In the genomic region with DNA sequence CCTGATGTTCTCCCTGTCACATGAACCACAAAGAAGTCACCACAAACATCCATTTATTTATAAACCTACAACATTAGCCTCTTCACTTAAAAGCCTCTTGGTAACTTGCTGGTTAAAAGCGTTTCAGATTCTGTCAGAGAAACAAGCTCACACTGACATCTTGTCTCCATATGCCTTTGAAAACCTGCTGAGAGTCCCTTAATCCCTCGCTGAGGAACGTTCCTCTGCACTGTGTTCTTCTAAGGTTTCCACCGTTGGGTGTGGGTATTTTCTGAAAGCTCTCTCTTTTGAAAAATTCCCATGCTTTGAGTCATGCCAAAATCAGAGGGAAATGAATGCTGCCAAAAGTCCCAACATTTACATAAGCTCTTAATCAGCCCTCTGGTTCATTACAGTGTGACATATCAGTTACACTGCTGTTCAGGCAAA, we compare ENCODE assay signal across 8 cellular contexts.
A peak's percentile ranks its signal among the peaks of the same experiment; 100 is the strongest.
DNase-seq lines count a peak whose midpoint lies in the region; ATAC-seq and TF ChIP-seq lines count a peak whose summit lies in the region.

No MANE protein-coding gene starts in this region.

- H3K56ac ChIP-seq in mesendoderm (ENCODE audit: low read length) = peak overlapping the region; percentile 12

- H4K5ac ChIP-seq in mesendoderm (ENCODE audit: low read length) = no peak overlapping the region

- H2BK5ac ChIP-seq in mesendoderm (ENCODE audit: low read length) = no peak overlapping the region

- no peak overlapping the region for H3K4ac ChIP-seq in mesendoderm (ENCODE audit: low read depth, low read length)

- no peak overlapping the region for H2BK120ac ChIP-seq in mesendoderm (ENCODE audit: low read depth, low read length)

- no peak overlapping the region for H4K8ac ChIP-seq in mesendoderm (ENCODE audit: low read depth, low read length)

- TF ChIP-seq EP300 in Ishikawa (IDR thresholded peaks at IDR 0.05; ENCODE audit: borderline replicate concordance) = peak; percentile 62; the same call in 1 of the 2 replicates

- no CpG with 5 or more reads among the region's 4 CpGs for WGBS in mesendoderm (ENCODE audit: extremely low coverage, insufficient coverage, low lambda C conversion rate)

- in situ Hi-C loops in Caki2 (cut with HindIII; ENCODE audit: low pct_unique_long_range_greater_than_20kb, low sequenced_read_pairs) = no loop called here

- H3K4me1 ChIP-seq in mesendoderm (ENCODE audit: control insufficient read depth, low read depth, low read length) = peaks cover 9% of the 10 kb centered on the region

- H2AK5ac ChIP-seq in mesendoderm (ENCODE audit: low read length) = no peak overlapping the region

- no peaks in the 10 kb centered on the region for H3K27me3 ChIP-seq in mesendoderm (ENCODE audit: insufficient read depth, low read length, poor library complexity)

- no peak overlapping the region for H3K23ac ChIP-seq in mesendoderm (ENCODE audit: low read length)

- no peaks in the 10 kb centered on the region for H3K36me3 ChIP-seq in mesendoderm (ENCODE audit: control insufficient read depth, insufficient read depth, low read length)

- no peak for ATAC-seq in GM18867 (IDR thresholded peaks at IDR 0.05; ENCODE audit: unreplicated experiment)

- H3K4me2 ChIP-seq in mesendoderm (ENCODE audit: low read length) = no peak overlapping the region

- peak overlapping the region; percentile 36 for H3K27ac ChIP-seq in mesendoderm (ENCODE audit: low read depth, low read length)

- H2BK15ac ChIP-seq in mesendoderm (replicated peaks; ENCODE audit: low read depth) = no peak overlapping the region

- TF ChIP-seq RAD21 in Ishikawa (IDR thresholded peaks at IDR 0.05; ENCODE audit: low read depth) = no peak

- no peak overlapping the region for H3K9ac ChIP-seq in mesendoderm (ENCODE audit: low read length)

- no peaks in the 10 kb centered on the region for H3K79me2 ChIP-seq in mesendoderm (ENCODE audit: control insufficient read depth, insufficient read depth, low read length)

- no peak overlapping the region for H3K18ac ChIP-seq in mesendoderm (ENCODE audit: low read length)

- no peaks in the 10 kb centered on the region for H3K79me1 ChIP-seq in mesendoderm (ENCODE audit: low read length)

- peak; percentile 58 for DNase-seq in Caki2 (ENCODE audit: low read depth)
- peak; percentile 22 to 79 for DNase-seq in cerebellar nuclear complex (lab: John Stamatoyannopoulos, UW)
- DNase-seq in mesendoderm = peak; percentile 92
- no peak for DNase-seq in activated effector memory CD4-positive, alpha-beta T cell treated with anti-CD3 and anti-CD28 coated beads, Interleukin-2, amount 50 U/mL, for 16 hours
- DNase-seq in NCI-H2081 treated with DMSO at 0.1 percent for 48 hours (lab: John Stamatoyannopoulos, UW) = no peak
- no peak for DNase-seq in NOMO-1 (lab: John Stamatoyannopoulos, UW; ENCODE audit: unreplicated experiment in 2 of 2)

- no peak overlapping the region for H3K4me3 ChIP-seq in mesendoderm (ENCODE audit: low read length)

TF ChIP-seq in Ishikawa, 13 proteins besides CTCF, POLR2A, EP300 and RAD21:
- TF ChIP-seq TAF1 (IDR thresholded peaks at IDR 0.05; ENCODE audit: low read depth) = no peak
- no peak for TF ChIP-seq EGR1 (IDR thresholded peaks at IDR 0.05)
- TF ChIP-seq TEAD4 (IDR thresholded peaks at IDR 0.05) = peak; percentile 64
- TF ChIP-seq, protein P1, sequence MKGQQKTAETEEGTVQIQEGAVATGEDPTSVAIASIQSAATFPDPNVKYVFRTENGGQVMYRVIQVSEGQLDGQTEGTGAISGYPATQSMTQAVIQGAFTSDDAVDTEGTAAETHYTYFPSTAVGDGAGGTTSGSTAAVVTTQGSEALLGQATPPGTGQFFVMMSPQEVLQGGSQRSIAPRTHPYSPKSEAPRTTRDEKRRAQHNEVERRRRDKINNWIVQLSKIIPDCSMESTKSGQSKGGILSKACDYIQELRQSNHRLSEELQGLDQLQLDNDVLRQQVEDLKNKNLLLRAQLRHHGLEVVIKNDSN (IDR thresholded peaks at IDR 0.05) = no peak
- peak; percentile 61 for TF ChIP-seq NFIC (IDR thresholded peaks at IDR 0.05)
- TF ChIP-seq, protein P2, sequence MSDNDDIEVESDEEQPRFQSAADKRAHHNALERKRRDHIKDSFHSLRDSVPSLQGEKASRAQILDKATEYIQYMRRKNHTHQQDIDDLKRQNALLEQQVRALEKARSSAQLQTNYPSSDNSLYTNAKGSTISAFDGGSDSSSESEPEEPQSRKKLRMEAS (IDR thresholded peaks at IDR 0.05) = no peak
- TF ChIP-seq ZBTB7A (IDR thresholded peaks at IDR 0.05; ENCODE audit: low read depth) = no peak
- TF ChIP-seq TCF12 (IDR thresholded peaks at IDR 0.05; ENCODE audit: low read depth) = peak; percentile 45; the same call in 1 of the 2 replicates
- no peak for TF ChIP-seq CREB1 (IDR thresholded peaks at IDR 0.05; ENCODE audit: low read depth)
- no peak for TF ChIP-seq YY1 (IDR thresholded peaks at IDR 0.05; ENCODE audit: low read depth)
- TF ChIP-seq CEBPB (IDR thresholded peaks at IDR 0.05) = no peak
- TF ChIP-seq, protein P3, sequence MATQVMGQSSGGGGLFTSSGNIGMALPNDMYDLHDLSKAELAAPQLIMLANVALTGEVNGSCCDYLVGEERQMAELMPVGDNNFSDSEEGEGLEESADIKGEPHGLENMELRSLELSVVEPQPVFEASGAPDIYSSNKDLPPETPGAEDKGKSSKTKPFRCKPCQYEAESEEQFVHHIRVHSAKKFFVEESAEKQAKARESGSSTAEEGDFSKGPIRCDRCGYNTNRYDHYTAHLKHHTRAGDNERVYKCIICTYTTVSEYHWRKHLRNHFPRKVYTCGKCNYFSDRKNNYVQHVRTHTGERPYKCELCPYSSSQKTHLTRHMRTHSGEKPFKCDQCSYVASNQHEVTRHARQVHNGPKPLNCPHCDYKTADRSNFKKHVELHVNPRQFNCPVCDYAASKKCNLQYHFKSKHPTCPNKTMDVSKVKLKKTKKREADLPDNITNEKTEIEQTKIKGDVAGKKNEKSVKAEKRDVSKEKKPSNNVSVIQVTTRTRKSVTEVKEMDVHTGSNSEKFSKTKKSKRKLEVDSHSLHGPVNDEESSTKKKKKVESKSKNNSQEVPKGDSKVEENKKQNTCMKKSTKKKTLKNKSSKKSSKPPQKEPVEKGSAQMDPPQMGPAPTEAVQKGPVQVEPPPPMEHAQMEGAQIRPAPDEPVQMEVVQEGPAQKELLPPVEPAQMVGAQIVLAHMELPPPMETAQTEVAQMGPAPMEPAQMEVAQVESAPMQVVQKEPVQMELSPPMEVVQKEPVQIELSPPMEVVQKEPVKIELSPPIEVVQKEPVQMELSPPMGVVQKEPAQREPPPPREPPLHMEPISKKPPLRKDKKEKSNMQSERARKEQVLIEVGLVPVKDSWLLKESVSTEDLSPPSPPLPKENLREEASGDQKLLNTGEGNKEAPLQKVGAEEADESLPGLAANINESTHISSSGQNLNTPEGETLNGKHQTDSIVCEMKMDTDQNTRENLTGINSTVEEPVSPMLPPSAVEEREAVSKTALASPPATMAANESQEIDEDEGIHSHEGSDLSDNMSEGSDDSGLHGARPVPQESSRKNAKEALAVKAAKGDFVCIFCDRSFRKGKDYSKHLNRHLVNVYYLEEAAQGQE (IDR thresholded peaks at IDR 0.05; ENCODE audit: low read depth) = no peak
- no peak for TF ChIP-seq FOXM1 (IDR thresholded peaks at IDR 0.05; ENCODE audit: borderline replicate concordance, low read depth)

Comparison
In these comparisons a context has a peak if more than half of its experiments do, and no peak if none do; other contexts are left out.
1. DNase-seq: peak in Caki2 (single experiment), cerebellar nuclear complex (2 of 2) and mesendoderm (single experiment); none in activated effector memory CD4-positive, alpha-beta T cell treated with anti-CD3 and anti-CD28 coated beads, Interleukin-2, amount 50 U/mL, for 16 hours (single experiment), NCI-H2081 treated with DMSO at 0.1 percent for 48 hours (single experiment) and NOMO-1 (0 of 2).